2 cellular contexts compared by ENCODE assay signal in the genomic region with DNA sequence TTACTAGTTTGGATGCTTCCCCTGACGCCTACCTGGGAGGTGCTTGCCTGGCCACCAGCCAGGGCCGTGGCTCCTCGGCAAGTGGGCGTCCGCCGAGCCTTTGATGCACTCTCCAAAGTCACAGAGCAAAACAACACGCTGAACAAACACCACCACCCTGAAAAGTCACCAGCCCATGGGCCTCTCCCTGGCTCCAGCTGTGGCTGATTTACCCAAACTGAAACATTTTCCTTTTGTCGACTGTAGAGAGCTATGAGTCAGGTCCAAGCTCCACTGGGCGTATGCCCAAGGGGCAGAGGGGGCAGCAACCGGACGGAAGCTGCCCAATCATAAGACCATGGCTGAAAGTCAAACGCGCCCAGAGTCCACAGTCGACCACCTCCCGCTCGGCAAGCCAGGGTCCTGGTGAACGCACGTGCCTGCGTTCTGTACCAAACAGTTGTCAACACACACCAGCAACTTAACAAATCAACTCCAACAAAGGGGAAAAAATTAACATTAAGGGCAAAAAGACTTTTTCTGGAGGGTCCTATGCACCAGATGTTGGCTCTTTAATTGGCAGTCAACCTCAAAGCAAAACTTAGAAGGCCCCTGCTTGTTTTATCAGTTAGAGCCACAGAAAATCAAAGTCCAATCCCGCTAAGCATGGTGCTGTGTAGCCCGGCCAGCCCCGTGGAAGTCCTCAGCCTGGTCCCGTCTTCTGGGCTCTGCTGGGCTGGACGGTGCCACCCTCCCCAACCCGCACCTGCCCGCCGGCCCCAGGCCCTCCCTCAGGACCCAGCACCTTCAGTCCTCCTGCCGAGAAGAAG.
A peak's percentile ranks its signal among the peaks of the same experiment; 100 is the strongest.
TF ChIP-seq lines count a peak whose summit lies in the region.

No MANE protein-coding gene starts in this region.

TF ChIP-seq in HEK293, 187 proteins besides CTCF, POLR2A, EP300 and RAD21 (continues in another document):
- TF ChIP-seq SCRT2 (tag by site-specific recombination; IDR thresholded peaks at IDR 0.05) (no peak), ZNF514 (tag by site-specific recombination; IDR thresholded peaks at IDR 0.05) (no peak), ZFP69B (tag by site-specific recombination; IDR thresholded peaks at IDR 0.05) (no peak; the same call in 1 of the 2 replicates), ZNF792 (tag by site-specific recombination; IDR thresholded peaks at IDR 0.05) (no peak), ZNF211 (tag by site-specific recombination; IDR thresholded peaks at IDR 0.05; ENCODE audit: low read depth) (no peak), ZNF549 (tag by site-specific recombination; IDR thresholded peaks at IDR 0.05) (no peak), OVOL3 (tag by site-specific recombination; IDR thresholded peaks at IDR 0.05) (no peak), GLI4 (tag by site-specific recombination; IDR thresholded peaks at IDR 0.05) (no peak), ZNF394 (tag by site-specific recombination; IDR thresholded peaks at IDR 0.05; ENCODE audit: borderline replicate concordance) (no peak), ZNF629 (tag by site-specific recombination; IDR thresholded peaks at IDR 0.05) (no peak), ZNF2 (tag by site-specific recombination; IDR thresholded peaks at IDR 0.05) (no peak), GLIS1 (tag by site-specific recombination; IDR thresholded peaks at IDR 0.05) (peak; percentile 97), ZNF133 (tag by site-specific recombination; IDR thresholded peaks at IDR 0.05) (no peak), ZNF16 (tag by site-specific recombination; IDR thresholded peaks at IDR 0.05; ENCODE audit: low read depth) (no peak), ZNF114 (tag by site-specific recombination; IDR thresholded peaks at IDR 0.05) (no peak), SCRT1 (tag by site-specific recombination; IDR thresholded peaks at IDR 0.05; ENCODE audit: borderline replicate concordance) (no peak), ZNF155 (tag by site-specific recombination; IDR thresholded peaks at IDR 0.05) (no peak)
- TF ChIP-seq, protein P1, sequence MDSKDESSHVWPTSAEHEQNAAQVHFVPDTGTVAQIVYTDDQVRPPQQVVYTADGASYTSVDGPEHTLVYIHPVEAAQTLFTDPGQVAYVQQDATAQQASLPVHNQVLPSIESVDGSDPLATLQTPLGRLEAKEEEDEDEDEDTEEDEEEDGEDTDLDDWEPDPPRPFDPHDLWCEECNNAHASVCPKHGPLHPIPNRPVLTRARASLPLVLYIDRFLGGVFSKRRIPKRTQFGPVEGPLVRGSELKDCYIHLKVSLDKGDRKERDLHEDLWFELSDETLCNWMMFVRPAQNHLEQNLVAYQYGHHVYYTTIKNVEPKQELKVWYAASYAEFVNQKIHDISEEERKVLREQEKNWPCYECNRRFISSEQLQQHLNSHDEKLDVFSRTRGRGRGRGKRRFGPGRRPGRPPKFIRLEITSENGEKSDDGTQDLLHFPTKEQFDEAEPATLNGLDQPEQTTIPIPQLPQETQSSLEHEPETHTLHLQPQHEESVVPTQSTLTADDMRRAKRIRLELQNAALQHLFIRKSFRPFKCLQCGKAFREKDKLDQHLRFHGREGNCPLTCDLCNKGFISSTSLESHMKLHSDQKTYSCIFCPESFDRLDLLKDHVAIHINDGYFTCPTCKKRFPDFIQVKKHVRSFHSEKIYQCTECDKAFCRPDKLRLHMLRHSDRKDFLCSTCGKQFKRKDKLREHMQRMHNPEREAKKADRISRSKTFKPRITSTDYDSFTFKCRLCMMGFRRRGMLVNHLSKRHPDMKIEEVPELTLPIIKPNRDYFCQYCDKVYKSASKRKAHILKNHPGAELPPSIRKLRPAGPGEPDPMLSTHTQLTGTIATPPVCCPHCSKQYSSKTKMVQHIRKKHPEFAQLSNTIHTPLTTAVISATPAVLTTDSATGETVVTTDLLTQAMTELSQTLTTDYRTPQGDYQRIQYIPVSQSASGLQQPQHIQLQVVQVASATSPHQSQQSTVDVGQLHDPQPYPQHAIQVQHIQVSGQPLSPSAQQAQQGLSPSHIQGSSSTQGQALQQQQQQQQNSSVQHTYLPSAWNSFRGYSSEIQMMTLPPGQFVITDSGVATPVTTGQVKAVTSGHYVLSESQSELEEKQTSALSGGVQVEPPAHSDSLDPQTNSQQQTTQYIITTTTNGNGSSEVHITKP (tag by site-specific recombination; IDR thresholded peaks at IDR 0.05): peak; percentile 56; the same call in 1 of the 2 replicates
- TF ChIP-seq, protein P2, sequence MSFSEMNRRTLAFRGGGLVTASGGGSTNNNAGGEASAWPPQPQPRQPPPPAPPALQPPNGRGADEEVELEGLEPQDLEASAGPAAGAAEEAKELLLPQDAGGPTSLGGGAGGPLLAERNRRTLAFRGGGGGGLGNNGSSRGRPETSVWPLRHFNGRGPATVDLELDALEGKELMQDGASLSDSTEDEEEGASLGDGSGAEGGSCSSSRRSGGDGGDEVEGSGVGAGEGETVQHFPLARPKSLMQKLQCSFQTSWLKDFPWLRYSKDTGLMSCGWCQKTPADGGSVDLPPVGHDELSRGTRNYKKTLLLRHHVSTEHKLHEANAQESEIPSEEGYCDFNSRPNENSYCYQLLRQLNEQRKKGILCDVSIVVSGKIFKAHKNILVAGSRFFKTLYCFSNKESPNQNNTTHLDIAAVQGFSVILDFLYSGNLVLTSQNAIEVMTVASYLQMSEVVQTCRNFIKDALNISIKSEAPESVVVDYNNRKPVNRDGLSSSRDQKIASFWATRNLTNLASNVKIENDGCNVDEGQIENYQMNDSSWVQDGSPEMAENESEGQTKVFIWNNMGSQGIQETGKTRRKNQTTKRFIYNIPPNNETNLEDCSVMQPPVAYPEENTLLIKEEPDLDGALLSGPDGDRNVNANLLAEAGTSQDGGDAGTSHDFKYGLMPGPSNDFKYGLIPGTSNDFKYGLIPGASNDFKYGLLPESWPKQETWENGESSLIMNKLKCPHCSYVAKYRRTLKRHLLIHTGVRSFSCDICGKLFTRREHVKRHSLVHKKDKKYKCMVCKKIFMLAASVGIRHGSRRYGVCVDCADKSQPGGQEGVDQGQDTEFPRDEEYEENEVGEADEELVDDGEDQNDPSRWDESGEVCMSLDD (tag by site-specific recombination; IDR thresholded peaks at IDR 0.05): no peak
- TF ChIP-seq, protein P3, sequence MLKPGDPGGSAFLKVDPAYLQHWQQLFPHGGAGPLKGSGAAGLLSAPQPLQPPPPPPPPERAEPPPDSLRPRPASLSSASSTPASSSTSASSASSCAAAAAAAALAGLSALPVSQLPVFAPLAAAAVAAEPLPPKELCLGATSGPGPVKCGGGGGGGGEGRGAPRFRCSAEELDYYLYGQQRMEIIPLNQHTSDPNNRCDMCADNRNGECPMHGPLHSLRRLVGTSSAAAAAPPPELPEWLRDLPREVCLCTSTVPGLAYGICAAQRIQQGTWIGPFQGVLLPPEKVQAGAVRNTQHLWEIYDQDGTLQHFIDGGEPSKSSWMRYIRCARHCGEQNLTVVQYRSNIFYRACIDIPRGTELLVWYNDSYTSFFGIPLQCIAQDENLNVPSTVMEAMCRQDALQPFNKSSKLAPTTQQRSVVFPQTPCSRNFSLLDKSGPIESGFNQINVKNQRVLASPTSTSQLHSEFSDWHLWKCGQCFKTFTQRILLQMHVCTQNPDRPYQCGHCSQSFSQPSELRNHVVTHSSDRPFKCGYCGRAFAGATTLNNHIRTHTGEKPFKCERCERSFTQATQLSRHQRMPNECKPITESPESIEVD (tag by site-specific recombination; IDR thresholded peaks at IDR 0.05): no peak
- TF ChIP-seq, protein P4, sequence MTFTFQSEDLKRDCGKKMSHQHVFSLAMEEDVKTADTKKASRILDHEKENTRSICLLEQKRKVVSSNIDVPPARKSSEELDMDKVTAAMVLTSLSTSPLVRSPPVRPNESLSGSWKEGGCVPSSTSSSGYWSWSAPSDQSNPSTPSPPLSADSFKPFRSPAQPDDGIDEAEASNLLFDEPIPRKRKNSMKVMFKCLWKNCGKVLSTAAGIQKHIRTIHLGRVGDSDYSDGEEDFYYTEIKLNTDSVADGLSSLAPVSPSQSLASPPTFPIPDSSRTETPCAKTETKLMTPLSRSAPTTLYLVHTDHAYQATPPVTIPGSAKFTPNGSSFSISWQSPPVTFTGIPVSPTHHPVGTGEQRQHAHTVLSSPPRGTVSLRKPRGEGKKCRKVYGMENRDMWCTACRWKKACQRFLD (tag by site-specific recombination; IDR thresholded peaks at IDR 0.05): no peak

TF ChIP-seq in HepG2, 621 proteins besides CTCF, POLR2A, EP300 and RAD21 (continues in another document):
- TF ChIP-seq ZNF446 (CRISPR knock-in tag; IDR thresholded peaks at IDR 0.05): no peak
- TF ChIP-seq, protein P5, sequence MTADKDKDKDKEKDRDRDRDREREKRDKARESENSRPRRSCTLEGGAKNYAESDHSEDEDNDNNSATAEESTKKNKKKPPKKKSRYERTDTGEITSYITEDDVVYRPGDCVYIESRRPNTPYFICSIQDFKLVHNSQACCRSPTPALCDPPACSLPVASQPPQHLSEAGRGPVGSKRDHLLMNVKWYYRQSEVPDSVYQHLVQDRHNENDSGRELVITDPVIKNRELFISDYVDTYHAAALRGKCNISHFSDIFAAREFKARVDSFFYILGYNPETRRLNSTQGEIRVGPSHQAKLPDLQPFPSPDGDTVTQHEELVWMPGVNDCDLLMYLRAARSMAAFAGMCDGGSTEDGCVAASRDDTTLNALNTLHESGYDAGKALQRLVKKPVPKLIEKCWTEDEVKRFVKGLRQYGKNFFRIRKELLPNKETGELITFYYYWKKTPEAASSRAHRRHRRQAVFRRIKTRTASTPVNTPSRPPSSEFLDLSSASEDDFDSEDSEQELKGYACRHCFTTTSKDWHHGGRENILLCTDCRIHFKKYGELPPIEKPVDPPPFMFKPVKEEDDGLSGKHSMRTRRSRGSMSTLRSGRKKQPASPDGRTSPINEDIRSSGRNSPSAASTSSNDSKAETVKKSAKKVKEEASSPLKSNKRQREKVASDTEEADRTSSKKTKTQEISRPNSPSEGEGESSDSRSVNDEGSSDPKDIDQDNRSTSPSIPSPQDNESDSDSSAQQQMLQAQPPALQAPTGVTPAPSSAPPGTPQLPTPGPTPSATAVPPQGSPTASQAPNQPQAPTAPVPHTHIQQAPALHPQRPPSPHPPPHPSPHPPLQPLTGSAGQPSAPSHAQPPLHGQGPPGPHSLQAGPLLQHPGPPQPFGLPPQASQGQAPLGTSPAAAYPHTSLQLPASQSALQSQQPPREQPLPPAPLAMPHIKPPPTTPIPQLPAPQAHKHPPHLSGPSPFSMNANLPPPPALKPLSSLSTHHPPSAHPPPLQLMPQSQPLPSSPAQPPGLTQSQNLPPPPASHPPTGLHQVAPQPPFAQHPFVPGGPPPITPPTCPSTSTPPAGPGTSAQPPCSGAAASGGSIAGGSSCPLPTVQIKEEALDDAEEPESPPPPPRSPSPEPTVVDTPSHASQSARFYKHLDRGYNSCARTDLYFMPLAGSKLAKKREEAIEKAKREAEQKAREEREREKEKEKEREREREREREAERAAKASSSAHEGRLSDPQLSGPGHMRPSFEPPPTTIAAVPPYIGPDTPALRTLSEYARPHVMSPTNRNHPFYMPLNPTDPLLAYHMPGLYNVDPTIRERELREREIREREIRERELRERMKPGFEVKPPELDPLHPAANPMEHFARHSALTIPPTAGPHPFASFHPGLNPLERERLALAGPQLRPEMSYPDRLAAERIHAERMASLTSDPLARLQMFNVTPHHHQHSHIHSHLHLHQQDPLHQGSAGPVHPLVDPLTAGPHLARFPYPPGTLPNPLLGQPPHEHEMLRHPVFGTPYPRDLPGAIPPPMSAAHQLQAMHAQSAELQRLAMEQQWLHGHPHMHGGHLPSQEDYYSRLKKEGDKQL (CRISPR knock-in tag; IDR thresholded peaks at IDR 0.05; ENCODE audit: low read depth): peak; percentile 94
- TF ChIP-seq ZNF564 (CRISPR knock-in tag; IDR thresholded peaks at IDR 0.05): peak; percentile 85
- TF ChIP-seq ZNF563 (CRISPR knock-in tag; IDR thresholded peaks at IDR 0.05): no peak
- TF ChIP-seq RFX1 (IDR thresholded peaks at IDR 0.05): no peak
- TF ChIP-seq, protein P6, sequence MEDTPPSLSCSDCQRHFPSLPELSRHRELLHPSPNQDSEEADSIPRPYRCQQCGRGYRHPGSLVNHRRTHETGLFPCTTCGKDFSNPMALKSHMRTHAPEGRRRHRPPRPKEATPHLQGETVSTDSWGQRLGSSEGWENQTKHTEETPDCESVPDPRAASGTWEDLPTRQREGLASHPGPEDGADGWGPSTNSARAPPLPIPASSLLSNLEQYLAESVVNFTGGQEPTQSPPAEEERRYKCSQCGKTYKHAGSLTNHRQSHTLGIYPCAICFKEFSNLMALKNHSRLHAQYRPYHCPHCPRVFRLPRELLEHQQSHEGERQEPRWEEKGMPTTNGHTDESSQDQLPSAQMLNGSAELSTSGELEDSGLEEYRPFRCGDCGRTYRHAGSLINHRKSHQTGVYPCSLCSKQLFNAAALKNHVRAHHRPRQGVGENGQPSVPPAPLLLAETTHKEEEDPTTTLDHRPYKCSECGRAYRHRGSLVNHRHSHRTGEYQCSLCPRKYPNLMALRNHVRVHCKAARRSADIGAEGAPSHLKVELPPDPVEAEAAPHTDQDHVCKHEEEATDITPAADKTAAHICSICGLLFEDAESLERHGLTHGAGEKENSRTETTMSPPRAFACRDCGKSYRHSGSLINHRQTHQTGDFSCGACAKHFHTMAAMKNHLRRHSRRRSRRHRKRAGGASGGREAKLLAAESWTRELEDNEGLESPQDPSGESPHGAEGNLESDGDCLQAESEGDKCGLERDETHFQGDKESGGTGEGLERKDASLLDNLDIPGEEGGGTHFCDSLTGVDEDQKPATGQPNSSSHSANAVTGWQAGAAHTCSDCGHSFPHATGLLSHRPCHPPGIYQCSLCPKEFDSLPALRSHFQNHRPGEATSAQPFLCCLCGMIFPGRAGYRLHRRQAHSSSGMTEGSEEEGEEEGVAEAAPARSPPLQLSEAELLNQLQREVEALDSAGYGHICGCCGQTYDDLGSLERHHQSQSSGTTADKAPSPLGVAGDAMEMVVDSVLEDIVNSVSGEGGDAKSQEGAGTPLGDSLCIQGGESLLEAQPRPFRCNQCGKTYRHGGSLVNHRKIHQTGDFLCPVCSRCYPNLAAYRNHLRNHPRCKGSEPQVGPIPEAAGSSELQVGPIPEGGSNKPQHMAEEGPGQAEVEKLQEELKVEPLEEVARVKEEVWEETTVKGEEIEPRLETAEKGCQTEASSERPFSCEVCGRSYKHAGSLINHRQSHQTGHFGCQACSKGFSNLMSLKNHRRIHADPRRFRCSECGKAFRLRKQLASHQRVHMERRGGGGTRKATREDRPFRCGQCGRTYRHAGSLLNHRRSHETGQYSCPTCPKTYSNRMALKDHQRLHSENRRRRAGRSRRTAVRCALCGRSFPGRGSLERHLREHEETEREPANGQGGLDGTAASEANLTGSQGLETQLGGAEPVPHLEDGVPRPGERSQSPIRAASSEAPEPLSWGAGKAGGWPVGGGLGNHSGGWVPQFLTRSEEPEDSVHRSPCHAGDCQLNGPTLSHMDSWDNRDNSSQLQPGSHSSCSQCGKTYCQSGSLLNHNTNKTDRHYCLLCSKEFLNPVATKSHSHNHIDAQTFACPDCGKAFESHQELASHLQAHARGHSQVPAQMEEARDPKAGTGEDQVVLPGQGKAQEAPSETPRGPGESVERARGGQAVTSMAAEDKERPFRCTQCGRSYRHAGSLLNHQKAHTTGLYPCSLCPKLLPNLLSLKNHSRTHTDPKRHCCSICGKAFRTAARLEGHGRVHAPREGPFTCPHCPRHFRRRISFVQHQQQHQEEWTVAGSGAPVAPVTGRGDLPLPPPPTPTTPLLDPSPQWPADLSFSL (CRISPR knock-in tag; IDR thresholded peaks at IDR 0.05): no peak; the same call in 1 of the 2 replicates
- TF ChIP-seq MTF2 (CRISPR knock-in tag; IDR thresholded peaks at IDR 0.05; ENCODE audit: borderline replicate concordance): no peak
- TF ChIP-seq ZNF850 (CRISPR knock-in tag; conservative IDR thresholded peaks at IDR 0.05): no peak
- TF ChIP-seq, protein P7, sequence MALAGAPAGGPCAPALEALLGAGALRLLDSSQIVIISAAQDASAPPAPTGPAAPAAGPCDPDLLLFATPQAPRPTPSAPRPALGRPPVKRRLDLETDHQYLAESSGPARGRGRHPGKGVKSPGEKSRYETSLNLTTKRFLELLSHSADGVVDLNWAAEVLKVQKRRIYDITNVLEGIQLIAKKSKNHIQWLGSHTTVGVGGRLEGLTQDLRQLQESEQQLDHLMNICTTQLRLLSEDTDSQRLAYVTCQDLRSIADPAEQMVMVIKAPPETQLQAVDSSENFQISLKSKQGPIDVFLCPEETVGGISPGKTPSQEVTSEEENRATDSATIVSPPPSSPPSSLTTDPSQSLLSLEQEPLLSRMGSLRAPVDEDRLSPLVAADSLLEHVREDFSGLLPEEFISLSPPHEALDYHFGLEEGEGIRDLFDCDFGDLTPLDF (CRISPR knock-in tag; IDR thresholded peaks at IDR 0.05): no peak; the same call in 1 of the 2 replicates
